2 cellular contexts compared by ENCODE assay signal in the genomic region with DNA sequence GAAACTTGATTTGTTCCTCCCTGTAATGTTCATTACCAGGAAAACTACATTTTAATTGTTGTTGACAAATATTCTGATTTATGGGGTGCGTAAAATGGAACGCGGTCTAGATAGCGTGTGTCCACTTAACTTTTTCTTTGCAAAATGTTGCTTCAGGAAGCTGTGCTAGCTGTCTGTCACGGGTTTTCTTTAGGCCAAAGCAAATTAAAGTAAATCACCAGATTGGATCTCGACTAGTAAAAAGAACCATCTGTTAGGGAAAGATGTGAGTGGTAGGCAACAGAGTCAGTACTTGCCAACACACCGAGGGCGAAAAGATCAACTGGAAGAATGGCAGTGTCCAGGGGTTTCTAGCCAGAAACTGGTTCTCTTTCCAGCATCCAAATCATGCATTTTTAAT.
TF ChIP-seq lines count a peak whose summit lies in the region.

No MANE protein-coding gene starts in this region.

TF ChIP-seq in GM23338, 12 proteins besides CTCF, POLR2A, EP300 and RAD21:
- TF ChIP-seq STAT1 (IDR thresholded peaks at IDR 0.05; ENCODE audit: unreplicated experiment) (no peak), ZNF331 (CRISPR knock-in tag; IDR thresholded peaks at IDR 0.05; ENCODE audit: low read depth) (no peak), EZH2phosphoT487 (IDR thresholded peaks at IDR 0.05; ENCODE audit: unreplicated experiment) (no peak), EZH2 (IDR thresholded peaks at IDR 0.05; ENCODE audit: low read depth, unreplicated experiment) (no peak), CREB1 (CRISPR knock-in tag; IDR thresholded peaks at IDR 0.05; ENCODE audit: low read depth) (no peak), JUNB (IDR thresholded peaks at IDR 0.05; ENCODE audit: unreplicated experiment) (no peak)
- TF ChIP-seq, protein P1, sequence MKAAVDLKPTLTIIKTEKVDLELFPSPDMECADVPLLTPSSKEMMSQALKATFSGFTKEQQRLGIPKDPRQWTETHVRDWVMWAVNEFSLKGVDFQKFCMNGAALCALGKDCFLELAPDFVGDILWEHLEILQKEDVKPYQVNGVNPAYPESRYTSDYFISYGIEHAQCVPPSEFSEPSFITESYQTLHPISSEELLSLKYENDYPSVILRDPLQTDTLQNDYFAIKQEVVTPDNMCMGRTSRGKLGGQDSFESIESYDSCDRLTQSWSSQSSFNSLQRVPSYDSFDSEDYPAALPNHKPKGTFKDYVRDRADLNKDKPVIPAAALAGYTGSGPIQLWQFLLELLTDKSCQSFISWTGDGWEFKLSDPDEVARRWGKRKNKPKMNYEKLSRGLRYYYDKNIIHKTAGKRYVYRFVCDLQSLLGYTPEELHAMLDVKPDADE (IDR thresholded peaks at IDR 0.05): no peak

TF ChIP-seq in H1, 55 proteins besides CTCF, POLR2A, EP300 and RAD21:
- TF ChIP-seq EGR1 (IDR thresholded peaks at IDR 0.05; ENCODE audit: borderline replicate concordance, low read depth, low read length) (no peak), BACH1 (IDR thresholded peaks at IDR 0.05; ENCODE audit: low read length) (no peak), TEAD4 (IDR thresholded peaks at IDR 0.05; ENCODE audit: low read depth, low read length) (no peak), NANOG (IDR thresholded peaks at IDR 0.05; ENCODE audit: insufficient read depth, low read depth, low read length, poor library complexity, severe bottlenecking) (no peak), SP2 (IDR thresholded peaks at IDR 0.05; ENCODE audit: low read length) (no peak), TCF12 (IDR thresholded peaks at IDR 0.05; ENCODE audit: low read depth, low read length) (no peak), RXRA (IDR thresholded peaks at IDR 0.05; ENCODE audit: insufficient read depth, low read depth, low read length) (no peak), CEBPB (IDR thresholded peaks at IDR 0.05; ENCODE audit: low read depth, low read length) (no peak), CREB1 (IDR thresholded peaks at IDR 0.05) (no peak), RFX5 (IDR thresholded peaks at IDR 0.05; ENCODE audit: borderline replicate concordance, low read depth, low read length) (no peak), JUND (IDR thresholded peaks at IDR 0.05; ENCODE audit: low read length) (no peak), BCL11A (IDR thresholded peaks at IDR 0.05; ENCODE audit: low read depth in 2 of 2, low read length in 2 of 2) (no peak), SUZ12 (IDR thresholded peaks at IDR 0.05; ENCODE audit: low read length) (no peak), SRF (IDR thresholded peaks at IDR 0.05; ENCODE audit: low read depth, low read length) (no peak), NRF1 (IDR thresholded peaks at IDR 0.05; ENCODE audit: low read depth, low read length) (no peak), KDM1A (IDR thresholded peaks at IDR 0.05; ENCODE audit: borderline replicate concordance, low read length) (no peak)
